19 cellular contexts compared by ENCODE assay signal in the genomic region with DNA sequence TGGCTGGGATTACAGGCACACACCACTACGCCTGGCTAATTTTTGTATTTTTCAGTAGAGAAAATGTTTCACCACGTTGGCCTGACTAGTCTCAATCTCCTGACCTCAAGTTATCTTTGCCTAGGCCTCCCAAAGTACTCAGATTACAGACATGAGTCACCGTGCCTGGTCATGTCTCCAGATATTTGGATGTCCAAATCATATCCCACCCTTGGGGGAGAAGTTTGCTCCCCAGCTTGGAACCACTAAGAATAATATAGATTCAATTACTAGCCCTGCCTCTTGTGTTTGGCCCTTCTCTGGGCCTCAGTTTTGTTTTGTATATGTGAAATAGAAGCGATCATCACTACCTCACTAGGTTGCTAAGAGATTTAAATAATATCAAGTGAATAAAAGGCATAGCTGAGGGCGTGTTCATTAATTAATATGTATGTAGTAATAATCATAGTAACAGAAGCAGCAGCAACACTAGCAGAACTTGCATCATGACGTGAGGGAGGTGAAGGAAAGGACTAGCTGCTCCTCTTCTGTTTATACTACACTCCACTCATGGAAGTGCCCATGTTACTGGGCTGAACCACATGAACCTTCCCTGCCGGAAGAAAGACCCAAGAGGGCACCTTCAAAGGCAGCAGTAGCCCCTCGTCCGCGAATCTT.
DNase-seq lines count a peak whose midpoint lies in the region; ATAC-seq and TF ChIP-seq lines count a peak whose summit lies in the region.
"Had no signal": no experiment of that assay in that cellular context is flagged by ENCODE, and none has a peak within 500 bp of the region (broad histone marks: within the 10 kb centered on the region; RNA-seq: fewer than 3 reads in every experiment).

No MANE protein-coding gene starts in this region.

- H3K9me3 ChIP-seq in IMR-90 (ENCODE audit: control insufficient read depth, insufficient read depth, low read length): no peaks in the 10 kb centered on the region
- H3K9me3 ChIP-seq: A549, stomach had no signal

- no peak for TF ChIP-seq RAD21 in IMR-90 (IDR thresholded peaks at IDR 0.05; ENCODE audit: low read length)

- TF ChIP-seq POLR2A in IMR-90 (IDR thresholded peaks at IDR 0.05; ENCODE audit: low read depth, low read length): no peak

- H3K27ac ChIP-seq in IMR-90 (ENCODE audit: insufficient read depth, low read length) (peak overlapping the region; percentile 97; the same call in 1 of the 2 replicates), brain microvascular endothelial cell (peak overlapping the region; percentile 98)
- H3K27ac ChIP-seq: A549, coronary artery had no signal

- H2AK9ac ChIP-seq in IMR-90 (replicated peaks; ENCODE audit: low read depth, low read length, poor library complexity): no peak overlapping the region

- H3K4me1 ChIP-seq in IMR-90 (ENCODE audit: control insufficient read depth, insufficient read depth, low read length): peaks cover 4% of the 10 kb centered on the region
- H3K4me1 ChIP-seq: A549, stomach had no signal

- intact Hi-C loops in IMR-90 (cut with micrococcal nuclease): no loop called here

- peak overlapping the region; percentile 61 for H2AFZ ChIP-seq in IMR-90 (replicated peaks; ENCODE audit: low read length, poor library complexity)

- H3K56ac ChIP-seq in IMR-90 (ENCODE audit: extremely low read depth, insufficient read depth, low read length): no peak overlapping the region

- H3K36me3 ChIP-seq in IMR-90 (ENCODE audit: control insufficient read depth, insufficient read depth, low read length) (no peaks in the 10 kb centered on the region), brain microvascular endothelial cell (replicated peaks) (no peaks in the 10 kb centered on the region)
- H3K36me3 ChIP-seq: stomach had no signal

- 0 out of 2 replicates have a peak overlapping the region, but pooled peaks have one; percentile 52 for H4K5ac ChIP-seq in IMR-90 (ENCODE audit: low read depth, low read length)

- H3K23ac ChIP-seq in IMR-90 (ENCODE audit: low read depth, low read length): peak overlapping the region; percentile 45; the same call in 1 of the 2 replicates

- dilution Hi-C loops in IMR-90 (cut with HindIII; ENCODE audit: low sequenced_read_pairs, unreplicated experiment): no loop called here

- CTCF ChIA-PET in IMR-90 (lab: Yijun Ruan, JAX): interaction anchor here (0.9 kb wide), 1 partner anchor 74 kb away, joined by 3 read pairs; no protein-coding TSS in a partner anchor

- H3K4me3 ChIP-seq in IMR-90 (ENCODE audit: insufficient read depth, low read depth, low read length) (no peak overlapping the region), brain microvascular endothelial cell (ENCODE audit: low read depth, low read length) (no peak overlapping the region), foreskin fibroblast (ENCODE audit: low read depth in 1 of 2, low read length in 2 of 2) (no peak overlapping the region)
- H3K4me3 ChIP-seq: A549, coronary artery, stomach had no signal

- peak overlapping the region; percentile 93 for H2BK5ac ChIP-seq in IMR-90 (ENCODE audit: low read depth, low read length, poor library complexity, severe bottlenecking)

- no peaks in the 10 kb centered on the region for H4K20me1 ChIP-seq in IMR-90 (ENCODE audit: insufficient read depth, low read length)

- H3K79me1 ChIP-seq in IMR-90 (ENCODE audit: low read depth in 1 of 2, low read length in 2 of 2): no peaks in the 10 kb centered on the region

- peak overlapping the region; percentile 66 to 88; a peak in 2 of 4 replicates for H4K8ac ChIP-seq in IMR-90 (ENCODE audit: low read depth in 2 of 2, low read length in 2 of 2)

- in situ Hi-C loops in IMR-90 (cut with MboI; ENCODE audit: low sequenced_read_pairs) (no loop called here), brain microvascular endothelial cell (cut with HindIII; ENCODE audit: low pct_ligation_motif_present, low sequenced_read_pairs) (no loop called here)

- TF ChIP-seq CTCF in IMR-90 (conservative IDR thresholded peaks at IDR 0.05; ENCODE audit: low read depth, low read length): no peak
- TF ChIP-seq CTCF in brain microvascular endothelial cell (IDR thresholded peaks at IDR 0.05; ENCODE audit: low read depth, low read length, missing control alignments): no peak
- TF ChIP-seq CTCF in foreskin fibroblast (IDR thresholded peaks at IDR 0.05; ENCODE audit: low read depth, low read length): no peak

- H3K9ac ChIP-seq in IMR-90 (ENCODE audit: low read depth, low read length): no peak overlapping the region

- H3K27me3 ChIP-seq in IMR-90 (ENCODE audit: control insufficient read depth, insufficient read depth, low read length) (no peaks in the 10 kb centered on the region), brain microvascular endothelial cell (replicated peaks) (no peaks in the 10 kb centered on the region)
- H3K27me3 ChIP-seq: stomach had no signal

- WGBS in IMR-90 (ENCODE audit: extremely low coverage in 2 of 2, insufficient read length in 1 of 2), 2 experiments: no CpG with 5 or more reads among the region's 10 CpGs

- peak overlapping the region; percentile 72 for H2BK20ac ChIP-seq in IMR-90 (ENCODE audit: low read depth, low read length)

- no peak overlapping the region; the same call in 1 of the 2 replicates for H2AK5ac ChIP-seq in IMR-90 (ENCODE audit: low read depth, low read length)

- DNase-seq in AG08396 (ENCODE audit: low spot score) (peak; percentile 23), IMR-90 (peak; percentile 82), brain microvascular endothelial cell (peak; percentile 94), foreskin fibroblast (peak; percentile 69 to 90), DMS114 treated with DMSO at 0.1 percent for 48 hours (lab: John Stamatoyannopoulos, UW; ENCODE audit: unreplicated experiment) (no peak), GM19240 (ENCODE audit: insufficient read length, low spot score) (no peak)
- no peak for DNase-seq in stimulated activated CD4-positive, alpha-beta T cell treated with anti-CD3 and anti-CD28 coated beads, Interleukin-4, amount 100 ng/mL, for 4 hours
- DNase-seq: activated naive CD4-positive, alpha-beta T cell; activated T-cell treated with anti-CD3 and anti-CD28 coated beads for 4 hours; aorta; CD4-positive, alpha-beta memory T cell; NCI-H1417; NCI-H524 treated with DMSO at 0.1 percent for 48 hours; stimulated activated CD4-positive, alpha-beta T cell treated with anti-CD3 and anti-CD28 coated beads, Interleukin-4, amount 100 ng/mL, for 1 hour; stomach; T-cell had no signal

- H2BK120ac ChIP-seq in IMR-90 (ENCODE audit: low read depth, low read length): peak overlapping the region; percentile 82

- peak overlapping the region; percentile 90 for H3K18ac ChIP-seq in IMR-90 (ENCODE audit: low read depth, low read length)

- peak overlapping the region; percentile 27; the same call in 1 of the 3 replicates for H2BK15ac ChIP-seq in IMR-90 (ENCODE audit: low read depth, low read length)

- H3K4me2 ChIP-seq in IMR-90 (ENCODE audit: low read depth, low read length): peak overlapping the region; percentile 9; the same call in 1 of the 2 replicates
- H3K4me2 ChIP-seq: A549 had no signal

- H3K14ac ChIP-seq in IMR-90 (replicated peaks; ENCODE audit: low read depth, low read length): peak overlapping the region; percentile 55

- POLR2A ChIA-PET in IMR-90 (lab: Charles Lee; ENCODE audit: unreplicated experiment): no interaction called here

- BruUV-seq in IMR-90 (replicated peaks; lab: Mats Ljungman, UMichigan): no TSS peak

- no peaks in the 10 kb centered on the region for H3K9me1 ChIP-seq in IMR-90 (ENCODE audit: insufficient read depth, low read length)

- H4K91ac ChIP-seq in IMR-90 (ENCODE audit: insufficient read depth, low read depth, low read length): peak overlapping the region; percentile 59

- peak overlapping the region; percentile 76 for H3K4ac ChIP-seq in IMR-90 (ENCODE audit: low read depth, low read length)

- ATAC-seq in IMR-90 (ENCODE audit: low read depth) (peak; percentile 89), GM19395 (IDR thresholded peaks at IDR 0.05; ENCODE audit: unreplicated experiment) (no peak)
- ATAC-seq: A549, T-cell had no signal

TF ChIP-seq in IMR-90, 13 proteins besides CTCF, POLR2A, EP300 and RAD21:
- TF ChIP-seq FOS (IDR thresholded peaks at IDR 0.05; ENCODE audit: low read depth, low read length): 0 out of 2 replicates have a peak, but pooled peaks have one; percentile 40
- no peak for TF ChIP-seq CHD1 (IDR thresholded peaks at IDR 0.05; ENCODE audit: low read depth, low read length)
- TF ChIP-seq SMC3 (IDR thresholded peaks at IDR 0.05; ENCODE audit: low read depth, low read length): no peak
- TF ChIP-seq CEBPB (IDR thresholded peaks at IDR 0.05; ENCODE audit: low read depth, low read length): peak; percentile 52; the same call in 1 of the 2 replicates
- TF ChIP-seq, protein P1, sequence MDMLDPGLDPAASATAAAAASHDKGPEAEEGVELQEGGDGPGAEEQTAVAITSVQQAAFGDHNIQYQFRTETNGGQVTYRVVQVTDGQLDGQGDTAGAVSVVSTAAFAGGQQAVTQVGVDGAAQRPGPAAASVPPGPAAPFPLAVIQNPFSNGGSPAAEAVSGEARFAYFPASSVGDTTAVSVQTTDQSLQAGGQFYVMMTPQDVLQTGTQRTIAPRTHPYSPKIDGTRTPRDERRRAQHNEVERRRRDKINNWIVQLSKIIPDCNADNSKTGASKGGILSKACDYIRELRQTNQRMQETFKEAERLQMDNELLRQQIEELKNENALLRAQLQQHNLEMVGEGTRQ (IDR thresholded peaks at IDR 0.05; ENCODE audit: low read depth, low read length): no peak
- no peak for TF ChIP-seq MAZ (IDR thresholded peaks at IDR 0.05; ENCODE audit: borderline replicate concordance, low read depth, low read length)

Comparison
In these comparisons a context has a peak if more than half of its experiments do, and no peak if none do; other contexts are left out.
1. DNase-seq: peak in AG08396 (single experiment), IMR-90 (single experiment), brain microvascular endothelial cell (single experiment) and foreskin fibroblast (2 of 2); none in stimulated activated CD4-positive, alpha-beta T cell treated with anti-CD3 and anti-CD28 coated beads, Interleukin-4, amount 100 ng/mL, for 4 hours (0 of 2), DMS114 treated with DMSO at 0.1 percent for 48 hours (single experiment) and GM19240 (single experiment).